Comparison of ENCODE assay signal across 1 cellular context in genomic region chr3:194476784-194477183, GRCh38.
TF ChIP-seq lines count a peak whose summit lies in the region.

No MANE protein-coding gene starts in this region.

TF ChIP-seq in K562, 482 proteins besides CTCF, POLR2A, EP300 and RAD21 (continued from another document):
- no peak for TF ChIP-seq ZNF318 (IDR thresholded peaks at IDR 0.05; ENCODE audit: borderline replicate concordance in 1 of 2, low read depth in 1 of 2)
- no peak for TF ChIP-seq ZNF696 (CRISPR knock-in tag; conservative IDR thresholded peaks at IDR 0.05)
- 0 out of 2 replicates have a peak, but pooled peaks have one; percentile 38 for TF ChIP-seq SP1 (CRISPR knock-in tag; IDR thresholded peaks at IDR 0.05)
- TF ChIP-seq ZFX (CRISPR knock-in tag; IDR thresholded peaks at IDR 0.05), result no peak
- TF ChIP-seq MTF1 (CRISPR knock-in tag; IDR thresholded peaks at IDR 0.05; ENCODE audit: borderline replicate concordance), result no peak
